ENCODE assay signal across 8 cellular contexts in genomic region chr16:89723279-89724250, GRCh38. TPM values are rescaled to one million over a fixed set of nuclear protein-coding genes. Genes with fewer than 3 reads are reported as not detected.
DNase-seq lines count a peak whose midpoint lies in the region; ATAC-seq and TF ChIP-seq lines count a peak whose summit lies in the region.

No MANE protein-coding gene starts in this region.

- DNase-seq in HUDEP-2 (lab: John Stamatoyannopoulos, UW; ENCODE audit: unreplicated experiment in 76 of 76), result peak in 60 of 76 experiments; percentile 5 to 78 (median 49)
- peak; percentile 66 for DNase-seq in activated T-cell treated with anti-CD3 and anti-CD28 coated beads for 1 hour (ENCODE audit: low read depth)
- peak; percentile 43 for DNase-seq in epithelial cell of esophagus (ENCODE audit: low read depth)
- peak in 1 of 2 donors; percentile 73 for DNase-seq in psoas muscle
- DNase-seq in GM10266 (ENCODE audit: extremely low spot score), result no peak
- no peak for DNase-seq in OCI-M2 (lab: John Stamatoyannopoulos, UW; ENCODE audit: unreplicated experiment)

- intact Hi-C loops in psoas muscle (cut with DNase I), result no loop called here

- H3K36me3 ChIP-seq in psoas muscle (ENCODE audit: insufficient read depth in 1 of 2, low read depth in 1 of 2), result peaks cover 3 to 61% of the 10 kb centered on the region in 2 donors

- peaks cover 31% of the 10 kb centered on the region for H3K4me1 ChIP-seq in psoas muscle

- H3K27ac ChIP-seq in psoas muscle, result no peak overlapping the region

- TF ChIP-seq CTCF in epithelial cell of esophagus (IDR thresholded peaks at IDR 0.05; ENCODE audit: insufficient read depth, low read depth, low read length, missing control alignments) (no peak), psoas muscle (IDR thresholded peaks at IDR 0.05) (no peak), GM10266 (IDR thresholded peaks at IDR 0.05; ENCODE audit: control insufficient read depth, insufficient read depth, low read depth, missing control alignments) (no peak)

- H3K9me3 ChIP-seq in psoas muscle, result no peaks in the 10 kb centered on the region

- no peaks in the 10 kb centered on the region for H3K27me3 ChIP-seq in psoas muscle (ENCODE audit: insufficient read depth in 3 of 3, low read length in 2 of 3)

- H3K4me3 ChIP-seq in epithelial cell of esophagus (ENCODE audit: low read length) (peak overlapping the region; percentile 62), psoas muscle (peak overlapping the region; percentile 97)

- 64 to 77% (median 70%) methylated on average over 29 to 30 of the region's 30 CpGs for WGBS in psoas muscle, 3 donors

- no peak for ATAC-seq in psoas muscle
- no peak for ATAC-seq in GM18498 (IDR thresholded peaks at IDR 0.05; ENCODE audit: unreplicated experiment)
- ATAC-seq in GM18909 (IDR thresholded peaks at IDR 0.05; ENCODE audit: poor library complexity, unreplicated experiment), result no peak

RNA-seq across cellular contexts. Expression of gene ZNF276, which starts 2.2 kb away (rescaled TPM):
- total RNA-seq in psoas muscle, result 10 to 100 TPM; 11.5 to 13.6 (median 11.7) TPM
- polyA plus RNA-seq in psoas muscle, result 10 to 100 TPM in 1 of 3 donors, 1 to 10 TPM in 2; 7.6 to 11.1 (median 9.9) TPM

RNA-seq across cellular contexts. Expression of gene VPS9D1, which starts 2.9 kb away (rescaled TPM):
- total RNA-seq in psoas muscle, result 1 to 10 TPM; 3.7 to 7.0 (median 5.6) TPM
- polyA plus RNA-seq in psoas muscle, result 10 to 100 TPM in 1 of 3 donors, 1 to 10 TPM in 2; 4.0 to 10.3 (median 5.2) TPM

RNA-seq across cellular contexts. Expression of gene SPATA2L, which starts 22.1 kb away (rescaled TPM):
- total RNA-seq in psoas muscle, result 1 to 10 TPM in 3 of 4 donors, under 1 TPM in 1; 0.56 to 1.8 (median 1.4) TPM
- polyA plus RNA-seq in psoas muscle, result 1 to 10 TPM; 1.0 to 5.9 (median 1.3) TPM

RNA-seq across cellular contexts. Expression of gene CDK10, which starts 37.1 kb away (rescaled TPM):
- 10 to 100 TPM; 23.0 to 33.5 (median 28.7) TPM for total RNA-seq in psoas muscle
- polyA plus RNA-seq in psoas muscle, result 10 to 100 TPM; 31.5 to 47.8 (median 35.6) TPM

Comparison
In these comparisons a context has a peak if more than half of its experiments do, and no peak if none do; other contexts are left out.
1. DNase-seq: peak in HUDEP-2 (60 of 76), activated T-cell treated with anti-CD3 and anti-CD28 coated beads for 1 hour (single experiment) and epithelial cell of esophagus (single experiment); none in GM10266 (single experiment) and OCI-M2 (single experiment).